In genomic region chr22:17087176-17088131, GRCh38 we compare ENCODE assay signal across 8 cellular contexts. TPM values are rescaled to one million over a fixed set of nuclear protein-coding genes. Genes with fewer than 3 reads are reported as not detected.
DNase-seq lines count a peak whose midpoint lies in the region; ATAC-seq and TF ChIP-seq lines count a peak whose summit lies in the region.

No MANE protein-coding gene starts in this region.

- H3K4me3 ChIP-seq in BLaER1 (peak overlapping the region; percentile 96), OCI-LY1 (ENCODE audit: low read depth, low read length, poor library complexity, severe bottlenecking) (peak overlapping the region; percentile 15), skeletal muscle satellite cell (ENCODE audit: low read length) (no peak overlapping the region), uterus (no peak overlapping the region)

- H3K27me3 ChIP-seq in BLaER1 (no peaks in the 10 kb centered on the region), OCI-LY1 (ENCODE audit: insufficient read depth, low read length) (peaks cover 5% of the 10 kb centered on the region; the same call in 1 of the 2 replicates), skeletal muscle satellite cell (ENCODE audit: control insufficient read depth, insufficient read depth, low read length) (no peaks in the 10 kb centered on the region), uterus (no peaks in the 10 kb centered on the region)

- H3K9me2 ChIP-seq in OCI-LY1 (ENCODE audit: low read depth, low read length) = no peaks in the 10 kb centered on the region

- TF ChIP-seq CTCF in OCI-LY1 (IDR thresholded peaks at IDR 0.05; ENCODE audit: low read length) (no peak), uterus (IDR thresholded peaks at IDR 0.05) (no peak)

- H3K36me3 ChIP-seq in BLaER1 = no peaks in the 10 kb centered on the region
- no peaks in the 10 kb centered on the region; the same call in 1 of the 2 replicates for H3K36me3 ChIP-seq in OCI-LY1 (ENCODE audit: insufficient read depth, low read length)
- no peaks in the 10 kb centered on the region for H3K36me3 ChIP-seq in skeletal muscle satellite cell (ENCODE audit: insufficient read depth, low read length)
- H3K36me3 ChIP-seq in uterus = no peaks in the 10 kb centered on the region

- no peaks in the 10 kb centered on the region for H3F3A ChIP-seq in OCI-LY1 (ENCODE audit: insufficient read depth, low read length)

- H4K20me1 ChIP-seq in BLaER1 (peaks cover 70% of the 10 kb centered on the region), OCI-LY1 (ENCODE audit: insufficient read depth, low read length) (0 out of 2 replicates have a peak, but pooled peaks cover 2% of the 10 kb centered on the region)

- no peak overlapping the region for H2AFZ ChIP-seq in OCI-LY1 (ENCODE audit: low read length)

- H3K27ac ChIP-seq in BLaER1 (peak overlapping the region; percentile 75), OCI-LY1 (ENCODE audit: low read depth, low read length, poor library complexity, severe bottlenecking) (peak overlapping the region; percentile 17), uterus (no peak overlapping the region)

- ATAC-seq in GM21390 (IDR thresholded peaks at IDR 0.05; ENCODE audit: unreplicated experiment) (peak; percentile 41), HG03095 (IDR thresholded peaks at IDR 0.05; ENCODE audit: unreplicated experiment) (no peak)

- peak overlapping the region; percentile 60 for H3K9ac ChIP-seq in BLaER1
- H3K9ac ChIP-seq in OCI-LY1 (ENCODE audit: low read length) = no peak overlapping the region; the same call in 1 of the 2 replicates
- H3K9ac ChIP-seq in skeletal muscle satellite cell (ENCODE audit: low read depth, low read length) = no peak overlapping the region

- no peak for TF ChIP-seq POLR2A in uterus (IDR thresholded peaks at IDR 0.05)

- H3K4me2 ChIP-seq in BLaER1 = peak overlapping the region; percentile 99
- H3K4me2 ChIP-seq in OCI-LY1 (ENCODE audit: low read length) = peak overlapping the region; percentile 58
- H3K4me2 ChIP-seq in skeletal muscle satellite cell (ENCODE audit: low read length) = peak overlapping the region; percentile 92

- DNase-seq in amniotic epithelial cell (ENCODE audit: low read depth) = peak; percentile 90
- no peak for DNase-seq in uterus
- no peak for DNase-seq in NCI-H187 (lab: John Stamatoyannopoulos, UW)

- H3K9me3 ChIP-seq in BLaER1 (no peaks in the 10 kb centered on the region), OCI-LY1 (ENCODE audit: low read length) (no peaks in the 10 kb centered on the region), skeletal muscle satellite cell (replicated peaks; ENCODE audit: low read length) (no peaks in the 10 kb centered on the region), uterus (no peaks in the 10 kb centered on the region)

- intact Hi-C loops in uterus (cut with DNase I; ENCODE audit: low total_unique reads) = loop anchor here (10.0 kb wide), 1 partner anchor 67 kb away; the partner anchor contains the start of gene HDHD5

- H3K4me1 ChIP-seq in BLaER1 (peaks cover 76% of the 10 kb centered on the region), OCI-LY1 (ENCODE audit: insufficient read depth, low read length, severe bottlenecking) (peaks cover 40% of the 10 kb centered on the region), skeletal muscle satellite cell (ENCODE audit: control insufficient read depth, insufficient read depth, low read length) (peaks cover 34% of the 10 kb centered on the region), uterus (peaks cover 0 to 9% of the 10 kb centered on the region in 2 donors)

- H3K79me2 ChIP-seq in OCI-LY1 (ENCODE audit: insufficient read depth, low read length) = no peaks in the 10 kb centered on the region

RNA-seq across cellular contexts. Expression of gene IL17RA, which starts 2.7 kb away (rescaled TPM):
- 6.3 and 9.2 TPM in 2 replicates for total RNA-seq in skeletal muscle satellite cell (2012; rRNA removed)
- 10 to 100 TPM in 1 of 4 donors, 1 to 10 TPM in 3; 2.6 to 19.3 (median 6.2) TPM for total RNA-seq in uterus

RNA-seq across cellular contexts. Expression of gene TMEM121B, which starts 33.7 kb away (rescaled TPM):
- total RNA-seq in skeletal muscle satellite cell (2012; rRNA removed) = 0.22 and 0.25 TPM in 2 replicates
- total RNA-seq in uterus = under 1 TPM in 3 of 4 donors, not detected in 1; 0.26 to 0.49 (median 0.35) TPM

Comparison
In these comparisons a context has a peak if more than half of its experiments do, and no peak if none do; other contexts are left out.
1. H3K27ac ChIP-seq: peak in BLaER1 (single experiment) and OCI-LY1 (single experiment); none in uterus (0 of 2).
2. H3K4me3 ChIP-seq: peak in BLaER1 (single experiment) and OCI-LY1 (single experiment); none in skeletal muscle satellite cell (single experiment) and uterus (0 of 2).
3. Peak in every context shown above with its lines, with median percentiles within 50 percentile points of each other: H3K4me2 ChIP-seq.